In the genomic region with DNA sequence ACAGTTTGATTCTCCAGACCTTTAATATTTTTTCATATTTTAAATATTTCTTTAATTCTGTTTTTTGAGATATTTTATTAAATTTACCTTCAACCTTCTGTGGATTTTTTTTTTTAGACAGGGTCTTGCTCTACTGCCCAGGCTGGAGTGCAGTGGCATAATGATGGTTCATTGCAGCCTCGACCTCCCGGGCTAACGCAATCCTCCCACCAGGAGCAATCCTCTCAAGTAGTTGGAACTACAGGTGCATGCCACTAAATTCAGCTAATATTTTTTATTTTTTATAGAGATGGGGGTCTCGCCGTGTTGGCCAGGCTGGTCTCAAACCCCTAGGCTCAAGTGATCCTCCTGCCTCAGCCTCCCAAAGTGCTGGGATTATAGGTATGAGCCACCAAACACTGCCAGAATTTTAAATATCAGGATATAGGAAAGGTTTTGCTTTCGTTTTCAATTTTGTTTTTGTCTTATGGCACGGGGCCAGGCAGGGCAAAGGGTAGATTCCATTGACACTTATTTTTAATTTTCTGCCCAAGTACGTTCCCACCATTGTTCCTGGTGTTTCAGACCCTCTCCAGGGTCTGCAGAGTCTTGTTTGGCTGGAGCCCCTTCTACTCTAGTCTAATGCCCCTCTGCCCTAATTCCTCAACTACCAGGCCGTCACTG, we compare ENCODE assay signal across 21 cellular contexts. TPM values are rescaled to one million over a fixed set of nuclear protein-coding genes. Genes with fewer than 3 reads are reported as not detected.
DNase-seq lines count a peak whose midpoint lies in the region; ATAC-seq, FAIRE-seq and TF ChIP-seq lines count a peak whose summit lies in the region.
"Had no signal": no experiment of that assay in that cellular context is flagged by ENCODE, and none has a peak within 500 bp of the region (broad histone marks: within the 10 kb centered on the region; RNA-seq: fewer than 3 reads in every experiment).

No MANE protein-coding gene starts in this region.

- CTCF ChIA-PET in activated CD4-positive, alpha-beta memory T cell treated with anti-CD3 and anti-CD28 coated beads, Interleukin-2, amount 10 ng/mL, durations not matched to agents 7 days and 5 days (lab: Charles Lee), result no interaction called here

- H3K4me1 ChIP-seq in Karpas-422 (ENCODE audit: low read length) (peaks cover 5% of the 10 kb centered on the region; the same call in 1 of the 2 replicates), kidney (ENCODE audit: control insufficient read depth in 1 of 2, insufficient read depth in 1 of 2, low read depth in 1 of 2, low read length in 2 of 2) (peaks cover 4 to 9% of the 10 kb centered on the region in 2 donors), stomach (peaks cover 16 to 44% (median 24%) of the 10 kb centered on the region in 4 donors)

- H3K9me3 Mint-ChIP-seq in activated CD4-positive, alpha-beta memory T cell treated with anti-CD3 and anti-CD28 coated beads, Interleukin-2, amount 10 ng/mL, durations not matched to agents 7 days and 5 days, result no peaks in the 10 kb centered on the region
- H3K9me3 Mint-ChIP-seq: central memory CD8-positive, alpha-beta T cell had no signal

- H3K27me3 ChIP-seq in Karpas-422 (ENCODE audit: low read length) (no peaks in the 10 kb centered on the region), stomach (no peaks in the 10 kb centered on the region)
- H3K27me3 ChIP-seq: adrenal gland had no signal

- no peak for FAIRE-seq in kidney (lab: Jason Lieb, UNC)
- FAIRE-seq: G401.6, GM12878 had no signal

- no peak overlapping the region for H3K27ac ChIP-seq in Karpas-422 (ENCODE audit: low read length)
- H3K27ac ChIP-seq in kidney (ENCODE audit: low read depth in 2 of 2, low read length in 2 of 2), result peak overlapping the region in 1 of 2 donors; percentile 13
- peak overlapping the region; percentile 39 to 75 (median 58) for H3K27ac ChIP-seq in stomach
- H3K27ac ChIP-seq: adrenal gland had no signal

- no peak for ATAC-seq in T-helper 17 cell
- ATAC-seq: activated CD8-positive, alpha-beta memory T cell treated with anti-CD3 and anti-CD28 coated beads, Interleukin-2, amount 10 ng/mL, durations not matched to agents 7 days and 5 days; GM12878 had no signal

- 0 out of 2 replicates have a peak overlapping the region, but pooled peaks have one; percentile 12 for H3K9ac ChIP-seq in Karpas-422 (ENCODE audit: low read length)
- H3K9ac ChIP-seq in kidney (ENCODE audit: low read length in 2 of 2), result no peak overlapping the region

- TF ChIP-seq POLR2A in stomach (IDR thresholded peaks at IDR 0.05), result no peak

- H3K4me3 ChIP-seq in Karpas-422 (ENCODE audit: low read length), result peak overlapping the region; percentile 23; the same call in 1 of the 2 replicates
- peak overlapping the region; percentile 34; the same call in 1 of the 2 replicates for H3K4me3 ChIP-seq in WI38 (ENCODE audit: low read depth, low read length)
- peak overlapping the region; percentile 26 to 51 for H3K4me3 ChIP-seq in kidney (ENCODE audit: low read length in 2 of 2)
- H3K4me3 ChIP-seq in stomach, result peak overlapping the region in 1 of 4 donors; percentile 7
- H3K4me3 ChIP-seq: adrenal gland, GM12878 had no signal

- POLR2A ChIA-PET in activated CD4-positive, alpha-beta memory T cell treated with anti-CD3 and anti-CD28 coated beads, Interleukin-2, amount 10 ng/mL, durations not matched to agents 7 days and 5 days (lab: Charles Lee), result no interaction called here

- H3K36me3 Mint-ChIP-seq in activated CD4-positive, alpha-beta memory T cell treated with anti-CD3 and anti-CD28 coated beads, Interleukin-2, amount 10 ng/mL, durations not matched to agents 7 days and 5 days (ENCODE audit: low read depth), result no peaks in the 10 kb centered on the region
- H3K36me3 Mint-ChIP-seq in T-helper 17 cell (ENCODE audit: low read depth), result no peaks in the 10 kb centered on the region
- H3K36me3 Mint-ChIP-seq: activated CD8-positive, alpha-beta memory T cell treated with anti-CD3 and anti-CD28 coated beads, Interleukin-2, amount 10 ng/mL, durations not matched to agents 7 days and 5 days; immature natural killer cell had no signal

- no peaks in the 10 kb centered on the region for H3K36me3 ChIP-seq in Karpas-422 (ENCODE audit: insufficient read depth, low read length)
- no peaks in the 10 kb centered on the region for H3K36me3 ChIP-seq in kidney (ENCODE audit: control insufficient read depth in 1 of 2, insufficient read depth in 2 of 2, low read length in 2 of 2)
- H3K36me3 ChIP-seq in stomach, result no peaks in the 10 kb centered on the region
- H3K36me3 ChIP-seq: adrenal gland had no signal

- TF ChIP-seq CTCF in WI38 (IDR thresholded peaks at IDR 0.05; ENCODE audit: low read depth, low read length) (no peak), kidney (IDR thresholded peaks at IDR 0.05; ENCODE audit: borderline replicate concordance, extremely low read depth, insufficient read depth) (no peak), stomach (IDR thresholded peaks at IDR 0.05) (no peak)

- no peak overlapping the region for H2AFZ ChIP-seq in Karpas-422 (ENCODE audit: low read length)

- H3K9me3 ChIP-seq in Karpas-422 (ENCODE audit: low read length) (no peaks in the 10 kb centered on the region), kidney (ENCODE audit: control insufficient read depth in 1 of 2, low read length in 2 of 2) (no peaks in the 10 kb centered on the region), stomach (no peaks in the 10 kb centered on the region), T-helper 17 cell (ENCODE audit: control insufficient read depth, low read length, poor library complexity, severe bottlenecking) (no peaks in the 10 kb centered on the region)
- H3K9me3 ChIP-seq: adrenal gland had no signal

- no peaks in the 10 kb centered on the region for H4K20me1 ChIP-seq in Karpas-422 (ENCODE audit: insufficient read depth, low read depth, low read length)

- 60 to 65% (median 61%) methylated on average over 9 of the region's 9 CpGs for whole genome bisulfite sequencing in stomach, 5 donors

- no peak overlapping the region for H3K4me3 Mint-ChIP-seq in activated CD4-positive, alpha-beta memory T cell treated with anti-CD3 and anti-CD28 coated beads, Interleukin-2, amount 10 ng/mL, durations not matched to agents 7 days and 5 days
- H3K4me3 Mint-ChIP-seq in T-helper 17 cell, result no peak overlapping the region
- H3K4me3 Mint-ChIP-seq: activated CD8-positive, alpha-beta memory T cell treated with anti-CD3 and anti-CD28 coated beads, Interleukin-2, amount 10 ng/mL, durations not matched to agents 7 days and 5 days; central memory CD8-positive, alpha-beta T cell; immature natural killer cell; mesothelial cell of epicardium had no signal

- no peak overlapping the region for H3K27ac Mint-ChIP-seq in activated CD4-positive, alpha-beta memory T cell treated with anti-CD3 and anti-CD28 coated beads, Interleukin-2, amount 10 ng/mL, durations not matched to agents 7 days and 5 days
- H3K27ac Mint-ChIP-seq in T-helper 17 cell, result no peak overlapping the region
- H3K27ac Mint-ChIP-seq: activated CD8-positive, alpha-beta memory T cell treated with anti-CD3 and anti-CD28 coated beads, Interleukin-2, amount 10 ng/mL, durations not matched to agents 7 days and 5 days; immature natural killer cell; mesothelial cell of epicardium had no signal

- TF ChIP-seq EP300 in stomach (IDR thresholded peaks at IDR 0.05), result no peak

- H3K79me2 ChIP-seq in Karpas-422 (ENCODE audit: low read length), result no peaks in the 10 kb centered on the region

- peaks cover 7% of the 10 kb centered on the region for H3K27me3 Mint-ChIP-seq in activated CD4-positive, alpha-beta memory T cell treated with anti-CD3 and anti-CD28 coated beads, Interleukin-2, amount 10 ng/mL, durations not matched to agents 7 days and 5 days
- H3K27me3 Mint-ChIP-seq in T-helper 17 cell, result peaks cover 29% of the 10 kb centered on the region

- peak overlapping the region; percentile 41 for H3K4me2 ChIP-seq in Karpas-422 (ENCODE audit: low read depth, low read length, poor library complexity, severe bottlenecking)

- intact Hi-C loops in kidney (cut with DNase I), result no loop called here
- intact Hi-C loops in stomach (cut with DNase I; ENCODE audit: low total_unique reads), result no loop called here
- intact Hi-C loops in head of caudate nucleus (cut with DNase I), result no loop called here

- H3K4me1 Mint-ChIP-seq in activated CD4-positive, alpha-beta memory T cell treated with anti-CD3 and anti-CD28 coated beads, Interleukin-2, amount 10 ng/mL, durations not matched to agents 7 days and 5 days, result peaks cover 2% of the 10 kb centered on the region
- no peaks in the 10 kb centered on the region for H3K4me1 Mint-ChIP-seq in T-helper 17 cell
- H3K4me1 Mint-ChIP-seq: central memory CD8-positive, alpha-beta T cell; immature natural killer cell had no signal

- DNase-seq in Karpas-422, result no peak
- no peak for DNase-seq in kidney
- DNase-seq in stomach, result peak; percentile 60
- no peak for DNase-seq in activated CD4-positive, alpha-beta memory T cell treated with anti-CD3 and anti-CD28 coated beads, Interleukin-2, amount 10 ng/mL, durations not matched to agents 7 days and 5 days
- DNase-seq in head of caudate nucleus, result no peak
- no peak for DNase-seq in T-helper 17 cell
- DNase-seq: activated CD4-positive, CD25-positive, alpha-beta regulatory T cell treated with anti-CD3 and anti-CD28 coated beads, Interleukin-2, amount 50 U/mL, for 72 hours; activated CD8-positive, alpha-beta memory T cell treated with anti-CD3 and anti-CD28 coated beads, Interleukin-2, amount 10 ng/mL, durations not matched to agents 7 days and 5 days; activated effector memory CD4-positive, alpha-beta T cell treated with Interleukin-2 at 50 U/mL for 16 hours; AML-193; immature natural killer cell; Kasumi-1; NCI-H1436; SIG-M5 had no signal

- H3K9me2 ChIP-seq in Karpas-422 (replicated peaks; ENCODE audit: insufficient read depth, low read length), result no peaks in the 10 kb centered on the region

RNA-seq across cellular contexts. Expression of gene TACC2, which starts 1.2 kb away (rescaled TPM):
- total RNA-seq in Karpas-422 (2014; rRNA removed; shearing (Covaris generic); ENCODE audit: low replicate concordance), result not detected in 2 replicates
- total RNA-seq in kidney (81.0 TPM), stomach (100 to 1,000 TPM in 1 of 5 donors, 10 to 100 TPM in 4; 35.2 to 102 (median 73.7) TPM), T-helper 17 cell (not detected)
- polyA plus RNA-seq in kidney (ENCODE audit: insufficient read depth, low read depth, low replicate concordance) (36.4 TPM), stomach (10 to 100 TPM; 29.0 to 49.1 (median 44.4) TPM)
- total RNA-seq in activated CD4-positive, alpha-beta memory T cell treated with anti-CD3 and anti-CD28 coated beads, Interleukin-2, amount 10 ng/mL, durations not matched to agents 7 days and 5 days, result not detected
- total RNA-seq: activated CD8-positive, alpha-beta memory T cell treated with anti-CD3 and anti-CD28 coated beads, Interleukin-2, amount 10 ng/mL, durations not matched to agents 7 days and 5 days; T-helper 2 cell treated with Interferon-gamma antibody and Interleukin-4, amounts not matched to agents 100 ng/mL and 5 ng/mL, for 36 hours had no signal
- polyA plus RNA-seq: immature natural killer cell had no signal

RNA-seq across cellular contexts. Expression of gene NSMCE4A, which starts 15.1 kb away (rescaled TPM):
- total RNA-seq in Karpas-422 (2014; rRNA removed; shearing (Covaris generic); ENCODE audit: low replicate concordance), result 105 and 108 TPM in 2 replicates
- total RNA-seq in kidney (36.4 TPM), stomach (100 to 1,000 TPM in 4 of 5 donors, 10 to 100 TPM in 1; 90.6 to 441 (median 110) TPM), T-helper 17 cell (10 to 100 TPM; 37.0 to 37.4 TPM)
- polyA plus RNA-seq in kidney (ENCODE audit: insufficient read depth, low read depth, low replicate concordance) (36.3 TPM), stomach (10 to 100 TPM; 43.8 to 87.8 (median 47.7) TPM)
- total RNA-seq in activated CD4-positive, alpha-beta memory T cell treated with anti-CD3 and anti-CD28 coated beads, Interleukin-2, amount 10 ng/mL, durations not matched to agents 7 days and 5 days, result 10 to 100 TPM; 54.0 to 54.7 TPM

Comparison
In these comparisons a context has a peak if more than half of its experiments do, and no peak if none do; other contexts are left out.
1. RNA of gene TACC2, which starts 1.2 kb away (total RNA-seq): 81.0 TPM in kidney (single experiment) and 35.2 to 102 TPM in stomach; not detected in Karpas-422, not detected in activated CD4-positive, alpha-beta memory T cell treated with anti-CD3 and anti-CD28 coated beads, Interleukin-2, amount 10 ng/mL, durations not matched to agents 7 days and 5 days and not detected in T-helper 17 cell; every median in the first group is over 10 times any median in the second.